In the genomic region with DNA sequence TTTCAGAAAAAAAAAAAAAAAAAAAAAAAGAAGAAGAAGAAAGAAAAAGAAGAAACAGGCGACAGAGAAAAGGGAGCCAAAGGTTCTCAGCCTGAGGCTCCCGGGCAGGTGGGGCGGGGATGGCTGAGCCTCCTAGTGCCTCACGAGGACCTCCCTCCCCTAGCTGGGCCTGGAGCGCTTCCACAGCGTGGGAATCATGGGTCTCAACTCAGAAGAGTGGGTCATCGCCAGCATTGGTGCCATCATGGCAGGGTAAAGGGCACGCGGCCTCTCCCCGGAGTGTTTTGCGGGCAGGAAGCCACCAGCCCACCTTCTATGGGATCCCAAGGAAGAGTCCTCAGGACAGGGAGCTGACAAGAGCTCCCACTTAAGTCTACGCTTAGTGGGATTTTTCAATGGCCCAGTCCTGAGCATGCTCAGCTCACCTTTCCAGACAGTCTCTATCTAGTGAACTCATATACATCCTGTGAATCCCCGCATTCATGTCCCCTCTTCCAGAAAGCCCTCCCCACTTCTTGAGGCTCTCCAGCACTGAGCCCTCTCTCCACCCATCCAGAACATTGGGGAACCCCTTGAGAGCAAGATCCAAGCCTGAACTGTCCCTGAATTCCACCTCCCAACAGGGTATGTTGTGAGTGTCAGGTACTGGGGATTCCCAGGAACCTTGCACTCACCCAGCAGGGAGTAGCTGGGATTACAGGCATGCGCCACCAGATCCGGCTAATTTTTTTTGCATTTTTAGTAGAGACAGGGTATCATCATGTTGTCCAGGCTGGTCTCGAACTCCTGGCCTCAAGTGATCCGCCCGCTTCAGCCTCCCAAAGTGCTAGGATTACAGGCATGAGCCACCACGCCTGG, we compare ENCODE assay signal across 18 cellular contexts.
DNase-seq lines count a peak whose midpoint lies in the region; ATAC-seq lines count a peak whose summit lies in the region.
"Had no signal": no experiment of that assay in that cellular context is flagged by ENCODE, and none has a peak within 500 bp of the region (broad histone marks: within the 10 kb centered on the region; RNA-seq: fewer than 3 reads in every experiment).

No MANE protein-coding gene starts in this region.

- peak overlapping the region in 10 of 11 experiments; percentile 70 to 88 (median 84); a peak in 19 of 22 replicates for H3K4me2 ChIP-seq in BLaER1 treated with 17β-estradiol and CSF1 and Interleukin-3, amounts not matched to agents 10 nM and 100 nM
- H3K4me2 ChIP-seq in mesenchymal stem cell (ENCODE audit: low read length, poor library complexity, severe bottlenecking), result no peak overlapping the region

- H2AFZ ChIP-seq in mesenchymal stem cell (ENCODE audit: low read depth, low read length), result no peak overlapping the region

- DNase-seq in ecto neural progenitor cell (ENCODE audit: low spot score) (peak; percentile 39), mesenchymal stem cell (no peak), sciatic nerve (ENCODE audit: low spot score) (peak; percentile 54), putamen (ENCODE audit: low spot score) (no peak), ureter (ENCODE audit: low spot score) (no peak), medulla oblongata (ENCODE audit: extremely low spot score) (no peak)
- DNase-seq: C1 segment of cervical spinal cord, HFFc6, IMR-90, Karpas-422, NCI-H1048, NCI-H1436, NCI-H2029, NCI-H526 had no signal

- no peaks in the 10 kb centered on the region for H3K79me1 ChIP-seq in mesenchymal stem cell (replicated peaks; ENCODE audit: low read length, poor library complexity, severe bottlenecking)

- H3K36me3 ChIP-seq in BLaER1 treated with 17β-estradiol and CSF1 and Interleukin-3, amounts not matched to agents 10 nM and 100 nM, result no peaks in the 10 kb centered on the region
- H3K36me3 ChIP-seq in mesenchymal stem cell (ENCODE audit: control insufficient read depth in 1 of 2, insufficient read depth in 2 of 2, low read depth in 1 of 2, low read length in 2 of 2), result no peaks in the 10 kb centered on the region
- H3K36me3 ChIP-seq: SJSA1 had no signal

- no peak overlapping the region for H3K4me3 ChIP-seq in BLaER1 treated with 17β-estradiol and CSF1 and Interleukin-3, amounts not matched to agents 10 nM and 100 nM
- H3K4me3 ChIP-seq in mesenchymal stem cell (ENCODE audit: insufficient read depth in 1 of 2, low read depth in 1 of 2, low read length in 2 of 2), result no peak overlapping the region
- H3K4me3 ChIP-seq: SJSA1 had no signal

- 94% methylated on average over 16 of the region's 19 CpGs for WGBS in mesenchymal stem cell

- no peak overlapping the region for H3K14ac ChIP-seq in mesenchymal stem cell (ENCODE audit: low read length in 2 of 2)

- H2BK5ac ChIP-seq in mesenchymal stem cell (ENCODE audit: low read depth, low read length, poor library complexity, severe bottlenecking), result no peak overlapping the region

- peaks cover 19 to 58% (median 40%) of the 10 kb centered on the region in 10 experiments for H3K4me1 ChIP-seq in BLaER1 treated with 17β-estradiol and CSF1 and Interleukin-3, amounts not matched to agents 10 nM and 100 nM
- H3K4me1 ChIP-seq in mesenchymal stem cell (ENCODE audit: control insufficient read depth, insufficient read depth, low read depth, low read length), result peaks cover under 1% of the 10 kb centered on the region

- ATAC-seq in sciatic nerve (no peak), HG02870 (IDR thresholded peaks at IDR 0.05; ENCODE audit: unreplicated experiment) (no peak)
- ATAC-seq: Panc1 had no signal

- H3K18ac ChIP-seq in mesenchymal stem cell (ENCODE audit: low read depth in 1 of 2, low read length in 2 of 2), result no peak overlapping the region

- H2AK5ac ChIP-seq in mesenchymal stem cell (ENCODE audit: low read length, severe bottlenecking), result no peak overlapping the region

- H3K27ac ChIP-seq in BLaER1 treated with 17β-estradiol and CSF1 and Interleukin-3, amounts not matched to agents 10 nM and 100 nM, result peak overlapping the region in 7 of 11 experiments; percentile 69 to 78 (median 73); a peak in 14 of 22 replicates
- no peak overlapping the region for H3K27ac ChIP-seq in mesenchymal stem cell (ENCODE audit: low read length, poor library complexity, severe bottlenecking)
- H3K27ac ChIP-seq: SJSA1 had no signal

- H2BK15ac ChIP-seq in mesenchymal stem cell (ENCODE audit: low read depth, poor library complexity, severe bottlenecking), result no peak overlapping the region

- intact Hi-C loops in sciatic nerve (cut with DNase I), result no loop called here

- no peak overlapping the region for H2BK120ac ChIP-seq in mesenchymal stem cell (ENCODE audit: low read depth, low read length)

- no peak overlapping the region for H3K4ac ChIP-seq in mesenchymal stem cell (ENCODE audit: low read depth in 1 of 2, low read length in 2 of 2)

- peak overlapping the region; percentile 64 for H4K91ac ChIP-seq in mesenchymal stem cell (ENCODE audit: low read length)

- H4K20me1 ChIP-seq in BLaER1 treated with 17β-estradiol and CSF1 and Interleukin-3, amounts not matched to agents 10 nM and 100 nM, result no peaks in the 10 kb centered on the region

- no peaks in the 10 kb centered on the region for H3K9me3 ChIP-seq in BLaER1 treated with 17β-estradiol and CSF1 and Interleukin-3, amounts not matched to agents 10 nM and 100 nM (replicated peaks in 1 of 11)
- H3K9me3 ChIP-seq in mesenchymal stem cell (ENCODE audit: control insufficient read depth, low read length), result no peaks in the 10 kb centered on the region
- H3K9me3 ChIP-seq: SJSA1 had no signal

- H3K9ac ChIP-seq in BLaER1 treated with 17β-estradiol and CSF1 and Interleukin-3, amounts not matched to agents 10 nM and 100 nM, result peak overlapping the region in 3 of 11 experiments; percentile 29 to 56 (median 51); a peak in 4 of 22 replicates
- H3K9ac ChIP-seq in mesenchymal stem cell (ENCODE audit: low read length), result no peak overlapping the region

- H2BK12ac ChIP-seq in mesenchymal stem cell (ENCODE audit: low read length in 2 of 2), result peak overlapping the region in 1 of 2 experiments; percentile 71

- peak overlapping the region; percentile 35 for H4K8ac ChIP-seq in mesenchymal stem cell (ENCODE audit: low read length)

- H3K23ac ChIP-seq in mesenchymal stem cell (ENCODE audit: low read length in 2 of 2), result no peak overlapping the region

- no peaks in the 10 kb centered on the region for H3K27me3 ChIP-seq in BLaER1 treated with 17β-estradiol and CSF1 and Interleukin-3, amounts not matched to agents 10 nM and 100 nM
- H3K27me3 ChIP-seq in mesenchymal stem cell (ENCODE audit: control insufficient read depth in 1 of 2, insufficient read depth in 1 of 2, low read length in 2 of 2), result peaks cover 0 to 3% of the 10 kb centered on the region in 2 experiments
- H3K27me3 ChIP-seq: SJSA1 had no signal

Comparison
In these comparisons a context has a peak if more than half of its experiments do, and no peak if none do; other contexts are left out.
1. DNase-seq: peak in ecto neural progenitor cell (single experiment) and sciatic nerve (single experiment); none in mesenchymal stem cell (single experiment), putamen (single experiment), ureter (single experiment) and medulla oblongata (single experiment).